In the genomic region with DNA sequence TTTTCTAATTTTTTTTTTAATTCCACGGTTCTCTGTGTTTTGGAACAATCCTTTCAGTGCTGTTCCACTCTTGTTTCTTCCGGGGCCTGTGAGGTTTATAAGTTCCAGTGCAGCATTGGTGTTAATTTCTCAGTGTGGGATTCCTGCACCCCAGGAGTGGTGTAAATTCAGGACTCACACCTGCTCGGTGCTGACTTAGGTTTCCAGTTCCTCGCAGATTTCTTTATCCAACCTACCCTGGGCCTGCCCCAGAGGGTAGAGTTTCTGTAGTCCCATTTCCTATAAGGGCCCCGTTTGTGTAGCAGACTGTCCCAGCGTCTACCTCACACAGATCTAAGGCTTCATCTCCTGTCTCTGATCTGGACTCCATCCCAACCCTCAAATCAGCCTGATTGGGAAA, we compare ENCODE assay signal across 9 cellular contexts.
"Had no signal": no experiment of that assay in that cellular context is flagged by ENCODE, and none has a peak within 500 bp of the region (broad histone marks: within the 10 kb centered on the region; RNA-seq: fewer than 3 reads in every experiment).

No MANE protein-coding gene starts in this region.

- DNase-seq: GOT3, H7, HFFc6, IMR-90, KG1 had no signal

- H3K9me3 Mint-ChIP-seq: HFFc6 had no signal

- FAIRE-seq: HTR-8/SVneo, K562 had no signal

- H3K4me1 ChIP-seq: HAP-1 had no signal

- H3K9me3 ChIP-seq: HAP-1 had no signal

- H3K4me3 ChIP-seq: HAP-1, K562 had no signal

- H3K4me3 Mint-ChIP-seq: HFFc6 had no signal

- H3K36me3 ChIP-seq: HAP-1 had no signal

- H3K27ac Mint-ChIP-seq: HFFc6 had no signal

- ATAC-seq: HCT116, K562 had no signal
